27 cellular contexts compared by ENCODE assay signal in the genomic region with DNA sequence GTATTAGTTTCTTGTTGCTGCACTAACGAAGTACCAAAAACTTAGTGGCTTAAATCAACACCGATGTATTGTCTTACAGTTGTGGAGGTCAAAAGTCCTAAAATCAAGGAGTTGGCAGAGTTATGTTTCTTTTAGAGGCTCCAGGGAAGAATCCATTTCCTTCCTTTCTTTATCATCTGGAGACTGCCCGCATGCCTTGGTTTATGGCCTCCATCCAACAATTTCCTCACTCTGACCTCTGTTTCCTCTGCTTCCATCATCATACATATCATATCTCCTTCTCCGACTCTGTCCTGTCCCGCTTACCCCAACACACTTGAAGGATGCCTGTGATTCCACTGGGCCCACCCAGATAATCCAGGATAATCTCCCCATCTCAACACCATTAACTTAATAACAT.
"Had no signal": no experiment of that assay in that cellular context is flagged by ENCODE, and none has a peak within 500 bp of the region (broad histone marks: within the 10 kb centered on the region; RNA-seq: fewer than 3 reads in every experiment).

No MANE protein-coding gene starts in this region.

- H2AFZ ChIP-seq: parathyroid adenoma had no signal

- H3K9ac ChIP-seq: parathyroid adenoma had no signal

- H3K79me2 ChIP-seq: parathyroid adenoma had no signal

- H3K9me3 ChIP-seq: psoas muscle had no signal

- H3K4me2 ChIP-seq: smooth muscle cell had no signal

- H3K27me3 ChIP-seq: cardiac muscle cell, dorsolateral prefrontal cortex, foreskin keratinocyte, heart left ventricle, uterus had no signal

- H3K4me3 ChIP-seq: cardiac muscle cell, coronary artery, dorsolateral prefrontal cortex, heart left ventricle, psoas muscle, smooth muscle cell, uterus had no signal

- H3K27ac ChIP-seq: cardiac muscle cell, coronary artery, dorsolateral prefrontal cortex, foreskin keratinocyte, heart left ventricle, parathyroid adenoma, psoas muscle, uterus had no signal

- ATAC-seq: activated naive CD8-positive, alpha-beta T cell treated with anti-CD3 and anti-CD28 coated beads, Interleukin-2, amount 50 U/mL, for 24 hours; effector memory CD8-positive, alpha-beta T cell; foreskin keratinocyte; heart left ventricle; psoas muscle; stimulated activated memory B cell treated with anti-CD40 and anti-IgM and Interleukin-4, amounts not matched to agents 10 μg/mL and 1 μg/mL and 100 μg/mL, for 72 hours; stimulated activated naive CD8-positive, alpha-beta T cell treated with anti-CD3 and anti-CD28 coated beads, Interleukin-15, amount 100 ng/mL, for 72 hours had no signal

- DNase-seq: activated CD4-positive, alpha-beta memory T cell treated with anti-CD3 and anti-CD28 coated beads, Interleukin-2, amount 10 ng/mL, durations not matched to agents 7 days and 5 days; activated CD4-positive, alpha-beta T cell treated with anti-CD3 and anti-CD28 coated beads, Interleukin-2, amount 10 ng/mL, durations not matched to agents 7 days and 5 days; activated CD4-positive, CD25-positive, alpha-beta regulatory T cell treated with anti-CD3 and anti-CD28 coated beads, Interleukin-2, amount 50 U/mL, for 72 hours; activated naive CD8-positive, alpha-beta T cell treated with anti-CD3 and anti-CD28 coated beads, Interleukin-2, amount 50 U/mL, for 24 hours; activated T-cell treated with anti-CD3 and anti-CD28 coated beads, Interleukin-2, amount 50 U/mL, for 48 hours; cerebellar nuclear complex; dorsolateral prefrontal cortex; effector memory CD8-positive, alpha-beta T cell; erythroblast; foreskin keratinocyte; heart left ventricle; hypothalamus; immature natural killer cell; naive B cell; psoas muscle; stimulated activated CD4-positive, alpha-beta T cell treated with anti-CD3 and anti-CD28 coated beads, Interleukin-1b, Interleukin-23, amount 100 ng/mL, for 48 hours; stimulated activated CD4-positive, alpha-beta T cell treated with anti-CD3 and anti-CD28 coated beads, Interleukin-4, amount 100 ng/mL, for 4 hours; stimulated activated CD8-positive, alpha-beta memory T cell treated with anti-CD3 and anti-CD28 coated beads, Interleukin-4, amount 100 ng/mL, for 48 hours; stimulated activated naive CD8-positive, alpha-beta T cell treated with anti-CD3 and anti-CD28 coated beads, Interleukin-15, amount 100 ng/mL, for 72 hours; substantia nigra; T1000; uterus had no signal

- H3K4me1 ChIP-seq: foreskin keratinocyte, heart left ventricle, parathyroid adenoma, psoas muscle, uterus had no signal

- H3K36me3 ChIP-seq: cardiac muscle cell, heart left ventricle, uterus had no signal
